ENCODE assay signal across 19 cellular contexts in genomic region chr11:73380897-73381410, GRCh38. TPM values are rescaled to one million over a fixed set of nuclear protein-coding genes. Genes with fewer than 3 reads are reported as not detected.
DNase-seq lines count a peak whose midpoint lies in the region; ATAC-seq, FAIRE-seq and TF ChIP-seq lines count a peak whose summit lies in the region.
"Had no signal": no experiment of that assay in that cellular context is flagged by ENCODE, and none has a peak within 500 bp of the region (broad histone marks: within the 10 kb centered on the region; RNA-seq: fewer than 3 reads in every experiment).

No MANE protein-coding gene starts in this region.

- no peak overlapping the region for H2AFZ ChIP-seq in K562 (ENCODE audit: low read depth, low read length)

- TF ChIP-seq EP300 in K562 (IDR thresholded peaks at IDR 0.05; ENCODE audit: low read length): no peak

- H3K4me3 ChIP-seq in BLaER1 treated with 17β-estradiol and CSF1 and Interleukin-3, amounts not matched to agents 10 nM and 100 nM: peak overlapping the region in 4 of 10 experiments; percentile 14 to 100 (median 96); a peak in 4 of 20 replicates
- H3K4me3 ChIP-seq in CD4-positive, alpha-beta memory T cell (ENCODE audit: low read length in 2 of 2): no peak overlapping the region
- no peak overlapping the region for H3K4me3 ChIP-seq in K562
- H3K4me3 ChIP-seq: esophagus muscularis mucosa, SJSA1 had no signal

- no peaks in the 10 kb centered on the region for H3K9me3 ChIP-seq in BLaER1 treated with 17β-estradiol and CSF1 and Interleukin-3, amounts not matched to agents 10 nM and 100 nM (replicated peaks in 1 of 11)
- H3K9me3 ChIP-seq in CD4-positive, alpha-beta memory T cell (ENCODE audit: control insufficient read depth in 1 of 2, low read length in 2 of 2): no peaks in the 10 kb centered on the region
- no peaks in the 10 kb centered on the region for H3K9me3 ChIP-seq in K562 (replicated peaks; ENCODE audit: control insufficient read depth, insufficient read depth, low read depth, low read length)
- H3K9me3 ChIP-seq: esophagus muscularis mucosa, SJSA1 had no signal

- H3K27me3 ChIP-seq in BLaER1 treated with 17β-estradiol and CSF1 and Interleukin-3, amounts not matched to agents 10 nM and 100 nM: no peaks in the 10 kb centered on the region
- no peaks in the 10 kb centered on the region for H3K27me3 ChIP-seq in CD4-positive, alpha-beta memory T cell (ENCODE audit: insufficient read depth, low read length)
- H3K27me3 ChIP-seq in K562 (ENCODE audit: control insufficient read depth in 2 of 2, insufficient read depth in 2 of 2, low read length in 2 of 2): no peaks in the 10 kb centered on the region
- H3K27me3 ChIP-seq: esophagus muscularis mucosa, SJSA1 had no signal

- H3K4me3 Mint-ChIP-seq in CD4-positive, alpha-beta memory T cell: no peak overlapping the region
- H3K4me3 Mint-ChIP-seq in neural crest cell: no peak overlapping the region

- peaks cover 0 to 7% of the 10 kb centered on the region in 2 donors for H3K36me3 Mint-ChIP-seq in CD4-positive, alpha-beta memory T cell
- no peaks in the 10 kb centered on the region for H3K36me3 Mint-ChIP-seq in neural crest cell (ENCODE audit: low read depth)

- H3K27me3 Mint-ChIP-seq in CD4-positive, alpha-beta memory T cell: no peaks in the 10 kb centered on the region
- no peaks in the 10 kb centered on the region for H3K27me3 Mint-ChIP-seq in neural crest cell (ENCODE audit: low read depth)
- H3K27me3 Mint-ChIP-seq: naive thymus-derived CD8-positive, alpha-beta T cell had no signal

- no peak for TF ChIP-seq POLR2A in K562 (conservative IDR thresholded peaks at IDR 0.05)

- peak overlapping the region; percentile 89 to 100 (median 96) for H3K4me2 ChIP-seq in BLaER1 treated with 17β-estradiol and CSF1 and Interleukin-3, amounts not matched to agents 10 nM and 100 nM
- no peak overlapping the region for H3K4me2 ChIP-seq in K562 (ENCODE audit: insufficient read depth, low read length)

- no peak for FAIRE-seq in K562 (lab: Jason Lieb, UNC)
- FAIRE-seq: GM19239 had no signal

- H3K9me1 ChIP-seq in K562 (ENCODE audit: control insufficient read depth, insufficient read depth, low read length): peaks cover 24% of the 10 kb centered on the region

- no peak for DNase-seq in CD4-positive, alpha-beta memory T cell
- DNase-seq in K562 (ENCODE audit: extremely low read depth in 1 of 4, low spot score in 3 of 4) (no peak), neural crest cell (ENCODE audit: low read depth, low spot score) (no peak), omental fat pad (ENCODE audit: low spot score) (no peak), SIG-M5 (lab: John Stamatoyannopoulos, UW) (no peak), T-helper 1 cell (no peak), DMS114 treated with DMSO at 0.1 percent for 48 hours (lab: John Stamatoyannopoulos, UW; ENCODE audit: unreplicated experiment) (no peak)
- DNase-seq: activated gamma-delta T cell; effector CD8-positive, alpha-beta T cell; GDM1; naive thymus-derived CD8-positive, alpha-beta T cell; NCI-H1417; stimulated activated CD4-positive, alpha-beta T cell treated with anti-CD3 and anti-CD28 coated beads, Interleukin-4, amount 100 ng/mL, for 4 hours; T-helper 9 cell had no signal

- peaks cover 0 to 36% (median 6%) of the 10 kb centered on the region in 11 experiments; a peak in 10 of 22 replicates for H3K36me3 ChIP-seq in BLaER1 treated with 17β-estradiol and CSF1 and Interleukin-3, amounts not matched to agents 10 nM and 100 nM
- H3K36me3 ChIP-seq in CD4-positive, alpha-beta memory T cell (ENCODE audit: insufficient read depth, low read length): no peaks in the 10 kb centered on the region
- H3K36me3 ChIP-seq in K562 (ENCODE audit: control insufficient read depth, insufficient read depth, low read length): peaks cover 20% of the 10 kb centered on the region; the same call in 2 of the 3 replicates
- H3K36me3 ChIP-seq: esophagus muscularis mucosa had no signal

- in situ Hi-C loops in K562 (cut with MboI): no loop called here

- TF ChIP-seq RAD21 in K562 (CRISPR knock-in tag; conservative IDR thresholded peaks at IDR 0.05 in 1 of 2, IDR thresholded peaks at IDR 0.05 in 1 of 2): no peak

- peaks cover 42 to 89% (median 63%) of the 10 kb centered on the region in 4 donors for H3K4me1 Mint-ChIP-seq in CD4-positive, alpha-beta memory T cell
- H3K4me1 Mint-ChIP-seq in neural crest cell: peaks cover 26% of the 10 kb centered on the region

- 88% methylated on average over 4 of the region's 4 CpGs for WGBS in K562 (ENCODE audit: insufficient coverage, low coverage, missing lambda C conversion rate)

- H4K20me1 ChIP-seq in BLaER1 treated with 17β-estradiol and CSF1 and Interleukin-3, amounts not matched to agents 10 nM and 100 nM: peaks cover 36 to 96% (median 80%) of the 10 kb centered on the region in 11 experiments; a peak in 21 of 22 replicates
- H4K20me1 ChIP-seq in K562 (replicated peaks; ENCODE audit: control insufficient read depth, insufficient read depth, low read length): peaks cover 55% of the 10 kb centered on the region

- peak overlapping the region; percentile 60 to 99 (median 99); a peak in 21 of 22 replicates for H3K9ac ChIP-seq in BLaER1 treated with 17β-estradiol and CSF1 and Interleukin-3, amounts not matched to agents 10 nM and 100 nM
- peak overlapping the region in 1 of 2 experiments; percentile 85; a peak in 2 of 4 replicates for H3K9ac ChIP-seq in K562 (ENCODE audit: insufficient read depth in 1 of 2, low read depth in 2 of 2, low read length in 2 of 2)

- no peaks in the 10 kb centered on the region for H3K9me3 Mint-ChIP-seq in CD4-positive, alpha-beta memory T cell
- H3K9me3 Mint-ChIP-seq in neural crest cell: no peaks in the 10 kb centered on the region
- H3K9me3 Mint-ChIP-seq: naive thymus-derived CD8-positive, alpha-beta T cell had no signal

- H3K27ac ChIP-seq in BLaER1 treated with 17β-estradiol and CSF1 and Interleukin-3, amounts not matched to agents 10 nM and 100 nM: peak overlapping the region; percentile 48 to 99 (median 92); a peak in 21 of 22 replicates
- no peak overlapping the region for H3K27ac ChIP-seq in CD4-positive, alpha-beta memory T cell (ENCODE audit: low read depth, low read length)
- H3K27ac ChIP-seq in K562 (ENCODE audit: extremely low read depth, low read depth, low read length): no peak overlapping the region
- H3K27ac ChIP-seq: esophagus muscularis mucosa, SJSA1 had no signal

- no TSS peak for BruUV-seq in K562 (replicated peaks; lab: Mats Ljungman, UMichigan)

- no peak for ATAC-seq in K562
- no peak for ATAC-seq in omental fat pad (ENCODE audit: low FRiP score)
- ATAC-seq: activated CD4-positive, CD25-positive, alpha-beta regulatory T cell treated with anti-CD3 and anti-CD28 coated beads, Interleukin-2, amount 50 U/mL, for 24 hours; naive thymus-derived CD8-positive, alpha-beta T cell had no signal

- H3K4me1 ChIP-seq in BLaER1 treated with 17β-estradiol and CSF1 and Interleukin-3, amounts not matched to agents 10 nM and 100 nM: peaks cover 80 to 89% (median 88%) of the 10 kb centered on the region in 10 experiments
- H3K4me1 ChIP-seq in CD4-positive, alpha-beta memory T cell (ENCODE audit: insufficient read depth, low read length): peaks cover 86% of the 10 kb centered on the region
- H3K4me1 ChIP-seq in K562 (replicated peaks in 1 of 2; ENCODE audit: control insufficient read depth in 2 of 2, insufficient read depth in 2 of 2, low read length in 2 of 2): peaks cover 57 to 95% of the 10 kb centered on the region in 2 experiments

- CTCF ChIA-PET in CD4-positive, alpha-beta memory T cell (lab: Charles Lee; ENCODE audit: partially characterized antibody): no interaction called here
- CTCF ChIA-PET in K562 (lab: Yijun Ruan, JAX; ENCODE audit: low intra/inter-chr PET ratio): no interaction called here

- no peak for TF ChIP-seq CTCF in K562 (IDR thresholded peaks at IDR 0.05 in 2 of 3, conservative IDR thresholded peaks at IDR 0.05 in 1 of 3; ENCODE audit: insufficient read depth in 2 of 3, low read depth in 1 of 3, low read length in 3 of 3)
- TF ChIP-seq CTCF in neural crest cell (conservative IDR thresholded peaks at IDR 0.05): no peak
- no peak for TF ChIP-seq CTCF in omental fat pad (IDR thresholded peaks at IDR 0.05)

- H3K27ac Mint-ChIP-seq in CD4-positive, alpha-beta memory T cell: peak overlapping the region in 6 of 7 donors; percentile 47 to 75 (median 70)
- H3K27ac Mint-ChIP-seq in neural crest cell (ENCODE audit: unreplicated experiment): peak overlapping the region; percentile 27

- POLR2A ChIA-PET in CD4-positive, alpha-beta memory T cell (lab: Charles Lee; ENCODE audit: partially characterized antibody): no interaction called here
- POLR2A ChIA-PET in K562 (lab: Yijun Ruan, JAX): interaction anchor here (1.4 kb wide), 1 partner anchor 12 kb away, joined by 7 read pairs; no protein-coding TSS in a partner anchor

- H3K79me2 ChIP-seq in K562 (ENCODE audit: control insufficient read depth, insufficient read depth, low read length): peaks cover 95% of the 10 kb centered on the region

- intact Hi-C loops in CD4-positive, alpha-beta memory T cell (cut with micrococcal nuclease): no loop called here
- intact Hi-C loops in K562 (cut with micrococcal nuclease): no loop called here

TF ChIP-seq in K562, 482 proteins besides CTCF, POLR2A, EP300 and RAD21 (continues in another document):
- TF ChIP-seq ZNF3 (CRISPR knock-in tag; IDR thresholded peaks at IDR 0.05): no peak

RNA-seq across cellular contexts. Expression of gene RELT, which starts 4.8 kb away (rescaled TPM):
- 10 to 100 TPM; 12.1 to 12.9 TPM for total RNA-seq in CD4-positive, alpha-beta memory T cell
- polyA plus RNA-seq in CD4-positive, alpha-beta memory T cell: 1 to 10 TPM; 2.2 to 5.2 TPM
- 24.0 and 79.7 TPM in 2 replicates for total RNA-seq in K562 (2011; cell fraction: chromatin; rRNA removed; ENCODE audit: low replicate concordance)
- total RNA-seq in K562 (2011; cell fraction: nucleolus; rRNA removed): 52.2 and 56.9 TPM in 2 replicates
- 38.4 and 46.9 TPM in 2 replicates for total RNA-seq in K562 (2011; cell fraction: nucleoplasm; rRNA removed)
- total RNA-seq in K562 (2014; rRNA removed) (11.2 and 13.3 TPM in 2 replicates), K562 (2014; rRNA removed; fragmentation: Illumina TruSeq; extraction: Trizol) (3.1 and 3.8 TPM in 2 replicates), K562 (2015; rRNA removed; fragmentation: Illumina TruSeq; extraction: Trizol) (9.6 and 9.8 TPM in 2 replicates), K562 (2021) (18.4 and 20.2 TPM in 2 replicates), neural crest cell (18.4 and 20.9 TPM in 2 replicates), omental fat pad (10 to 100 TPM in 1 of 4 donors, 1 to 10 TPM in 3; 5.0 to 21.6 (median 9.0) TPM)
- polyA plus RNA-seq in K562 (2011; rRNA removed) (7.4 and 11.8 TPM in 2 replicates), K562 (2014; fragmentation: Illumina TruSeq; extraction: Trizol) (6.0 and 8.6 TPM in 2 replicates), K562 (2014; fragmentation: Nextera tagmentation; extraction: Ambion mirVana) (1 to 10 TPM; 1.1 to 1.2 TPM), K562 (2014; rRNA removed) (14.4 and 14.9 TPM in 2 replicates)
- polyA plus RNA-seq in K562 (2011; cell fraction: cytosol; rRNA removed): 11.0 and 16.5 TPM in 2 replicates
- polyA plus RNA-seq in K562 (2011; cell fraction: nucleus; rRNA removed): 55.1 and 73.5 TPM in 2 replicates
- 8.7 and 14.0 TPM in 2 replicates for polyA plus RNA-seq in K562 (2012)
- 4.7 and 6.0 TPM in 2 replicates for polyA minus RNA-seq in K562 (2011; rRNA and poly(A)+ RNA removed)
- polyA minus RNA-seq in K562 (2011; cell fraction: cytosol; rRNA and poly(A)+ RNA removed): 7.3 and 8.5 TPM in 2 replicates
- 18.2 and 20.5 TPM in 2 replicates for polyA minus RNA-seq in K562 (2011; cell fraction: nucleus; rRNA and poly(A)+ RNA removed)

Comparison
In these comparisons a context has a peak if more than half of its experiments do, and no peak if none do; other contexts are left out.
1. H3K27ac ChIP-seq: peak in BLaER1 treated with 17β-estradiol and CSF1 and Interleukin-3, amounts not matched to agents 10 nM and 100 nM (11 of 11); none in CD4-positive, alpha-beta memory T cell (single experiment) and K562 (single experiment).